ENCODE assay signal across 8 cellular contexts in genomic region chr20:31573555-31574295, GRCh38. TPM values are rescaled to one million over a fixed set of nuclear protein-coding genes. Genes with fewer than 3 reads are reported as not detected.
DNase-seq lines count a peak whose midpoint lies in the region; ATAC-seq and TF ChIP-seq lines count a peak whose summit lies in the region.

No MANE protein-coding gene starts in this region.

- H3K27ac ChIP-seq in H9 (ENCODE audit: insufficient read length, low read depth, low read length) = no peak overlapping the region
- peak overlapping the region; percentile 87 for H3K27ac ChIP-seq in naive thymus-derived CD4-positive, alpha-beta T cell (ENCODE audit: low read depth, low read length)

- no CpG with 5 or more reads among the region's 19 CpGs for WGBS in H9 (ENCODE audit: extremely low coverage, insufficient read length, low lambda C conversion rate)

- no peak overlapping the region for H2BK20ac ChIP-seq in H9 (ENCODE audit: low read depth, low read length, poor library complexity, severe bottlenecking)

- H3K36me3 Mint-ChIP-seq in H9 (ENCODE audit: insufficient read depth in 1 of 3, low read depth in 3 of 3) = peaks cover 5 to 23% (median 11%) of the 10 kb centered on the region in 3 experiments
- peaks cover 15% of the 10 kb centered on the region for H3K36me3 Mint-ChIP-seq in central memory CD8-positive, alpha-beta T cell (ENCODE audit: insufficient read depth)
- H3K36me3 Mint-ChIP-seq in naive thymus-derived CD4-positive, alpha-beta T cell = peaks cover 0 to 6% (median 0%) of the 10 kb centered on the region in 5 donors

- no peaks in the 10 kb centered on the region for H3K4me1 ChIP-seq in H9 (ENCODE audit: insufficient read depth, low read length)
- H3K4me1 ChIP-seq in naive thymus-derived CD4-positive, alpha-beta T cell (ENCODE audit: control insufficient read depth in 2 of 2, insufficient read depth in 2 of 2, low read length in 2 of 2) = peaks cover 5 to 9% of the 10 kb centered on the region in 2 donors

- no peaks in the 10 kb centered on the region for H3K79me1 ChIP-seq in H9 (ENCODE audit: insufficient read depth, low read depth, low read length, poor library complexity, severe bottlenecking)

- H3K9ac ChIP-seq in H9 (ENCODE audit: extremely low read depth, insufficient read length, low read length) = peak overlapping the region; percentile 7

- intact Hi-C loops in naive thymus-derived CD4-positive, alpha-beta T cell (cut with micrococcal nuclease) = loop anchor here (1.0 to 5.0 kb wide), 8 partner anchors 13 to 169 kb away; partner anchors contain the start of genes ID1 (in 2 of the 2) and BCL2L1 (in 1 of the 2)

- DNase-seq in DMS153 treated with DMSO at 0.1 percent for 48 hours (lab: John Stamatoyannopoulos, UW; ENCODE audit: unreplicated experiment) = peak; percentile 91
- DNase-seq in H9 = no peak
- DNase-seq in NCI-H2227 treated with DMSO at 0.1 percent for 48 hours (lab: John Stamatoyannopoulos, UW) = peak; percentile 54
- DNase-seq in central memory CD8-positive, alpha-beta T cell (ENCODE audit: low spot score in 2 of 2) = no peak
- DNase-seq in naive thymus-derived CD4-positive, alpha-beta T cell = no peak
- DNase-seq in 8988T = no peak
- DNase-seq in NCI-H82 treated with DMSO at 0.1 percent for 48 hours (lab: John Stamatoyannopoulos, UW; ENCODE audit: unreplicated experiment) = no peak
- no peak for DNase-seq in AG20443 (ENCODE audit: low spot score)

- peaks cover 2 to 3% of the 10 kb centered on the region in 2 experiments; a peak in 2 of 5 replicates for H3K9me3 Mint-ChIP-seq in H9
- H3K9me3 Mint-ChIP-seq in central memory CD8-positive, alpha-beta T cell = no peaks in the 10 kb centered on the region
- peaks cover 0 to 3% (median 0%) of the 10 kb centered on the region in 11 donors for H3K9me3 Mint-ChIP-seq in naive thymus-derived CD4-positive, alpha-beta T cell

- no peaks in the 10 kb centered on the region; the same call in 1 of the 2 replicates for H3K27me3 Mint-ChIP-seq in H9 (ENCODE audit: low read depth)
- H3K27me3 Mint-ChIP-seq in central memory CD8-positive, alpha-beta T cell = no peaks in the 10 kb centered on the region
- H3K27me3 Mint-ChIP-seq in naive thymus-derived CD4-positive, alpha-beta T cell = no peaks in the 10 kb centered on the region

- H3T11ph ChIP-seq in H9 (ENCODE audit: low read length) = no peak overlapping the region

- H3K79me2 ChIP-seq in H9 (ENCODE audit: insufficient read depth, low read length) = no peaks in the 10 kb centered on the region

- H3K36me3 ChIP-seq in naive thymus-derived CD4-positive, alpha-beta T cell (ENCODE audit: control insufficient read depth in 2 of 3, insufficient read depth in 3 of 3, low read length in 3 of 3) = peaks cover 0 to 7% (median 0%) of the 10 kb centered on the region in 3 experiments

- peaks cover 48 to 59% of the 10 kb centered on the region in 2 experiments for H3K4me1 Mint-ChIP-seq in H9
- H3K4me1 Mint-ChIP-seq in central memory CD8-positive, alpha-beta T cell = peaks cover 17% of the 10 kb centered on the region
- peaks cover 17 to 33% (median 25%) of the 10 kb centered on the region in 7 donors for H3K4me1 Mint-ChIP-seq in naive thymus-derived CD4-positive, alpha-beta T cell

- H3K4me2 ChIP-seq in H9 (ENCODE audit: insufficient read depth, insufficient read length, low read length) = peak overlapping the region; percentile 13

- no peak overlapping the region for H2AK5ac ChIP-seq in H9 (ENCODE audit: insufficient read length, low read length)

- H3K9me3 ChIP-seq in H9 (ENCODE audit: control insufficient read depth, low read depth, low read length) = no peaks in the 10 kb centered on the region
- no peaks in the 10 kb centered on the region for H3K9me3 ChIP-seq in naive thymus-derived CD4-positive, alpha-beta T cell (ENCODE audit: control insufficient read depth in 2 of 3, low read length in 3 of 3)

- H2BK15ac ChIP-seq in H9 (ENCODE audit: low read depth, low read length) = no peak overlapping the region

- peak; percentile 4 for ATAC-seq in central memory CD8-positive, alpha-beta T cell (replicated peaks; ENCODE audit: extremely low read depth, poor library complexity, severe bottlenecking)
- no peak for ATAC-seq in naive thymus-derived CD4-positive, alpha-beta T cell

- H3K18ac ChIP-seq in H9 (ENCODE audit: insufficient read length, low read depth, low read length) = peak overlapping the region; percentile 8

- H4K5ac ChIP-seq in H9 (ENCODE audit: insufficient read length, low read depth, low read length) = no peak overlapping the region

- H2BK12ac ChIP-seq in H9 (ENCODE audit: insufficient read length, low read depth, low read length) = no peak overlapping the region

- no peak overlapping the region for H2BK120ac ChIP-seq in H9 (ENCODE audit: low read depth, low read length, poor library complexity, severe bottlenecking)

- peak overlapping the region; percentile 68 to 97 (median 91); a peak in 5 of 7 replicates for H3K27ac Mint-ChIP-seq in H9
- peak overlapping the region; percentile 95 for H3K27ac Mint-ChIP-seq in central memory CD8-positive, alpha-beta T cell (ENCODE audit: low read depth)
- peak overlapping the region; percentile 83 to 96 (median 93) for H3K27ac Mint-ChIP-seq in naive thymus-derived CD4-positive, alpha-beta T cell

- H3K4ac ChIP-seq in H9 (ENCODE audit: low read depth, low read length) = no peak overlapping the region

- TF ChIP-seq CTCF in H9 (conservative IDR thresholded peaks at IDR 0.05) = no peak

- H3K56ac ChIP-seq in H9 (ENCODE audit: insufficient read length, low read depth, low read length) = no peak overlapping the region

- peak overlapping the region; percentile 20; the same call in 1 of the 2 replicates for H3K14ac ChIP-seq in H9 (ENCODE audit: insufficient read depth, low read length)

- POLR2A ChIA-PET in naive thymus-derived CD4-positive, alpha-beta T cell (lab: Charles Lee) = interaction anchor here (0.6 to 3.5 kb wide), 10 partner anchors 11 to 149 kb away, joined by 3 to 23 read pairs (median 6); partner anchors contain the start of genes BCL2L1 and ID1

- H3K23me2 ChIP-seq in H9 (ENCODE audit: insufficient read length, low read depth, low read length, poor library complexity, severe bottlenecking) = peaks cover 6% of the 10 kb centered on the region

- no peak overlapping the region for H3K23ac ChIP-seq in H9 (ENCODE audit: insufficient read length, low read depth, low read length)

- no peaks in the 10 kb centered on the region for H4K20me1 ChIP-seq in H9 (ENCODE audit: control insufficient read depth, insufficient read depth, insufficient read length)

- CTCF ChIA-PET in naive thymus-derived CD4-positive, alpha-beta T cell (lab: Charles Lee) = interaction anchor here (1.1 to 25.3 kb wide), 4 partner anchors 11 to 34 kb away, joined by 4 to 568 read pairs (median 8); partner anchors contain the start of gene ID1

- no peaks in the 10 kb centered on the region for H3K27me3 ChIP-seq in H9 (ENCODE audit: insufficient read depth, low read length)
- no peaks in the 10 kb centered on the region for H3K27me3 ChIP-seq in naive thymus-derived CD4-positive, alpha-beta T cell (ENCODE audit: control insufficient read depth in 2 of 2, insufficient read depth in 2 of 2, low read length in 2 of 2)

- no peak overlapping the region for H4K91ac ChIP-seq in H9 (ENCODE audit: insufficient read length, low read depth, low read length)

- peak overlapping the region; percentile 70 to 79 for H3K4me3 Mint-ChIP-seq in H9
- H3K4me3 Mint-ChIP-seq in central memory CD8-positive, alpha-beta T cell = peak overlapping the region; percentile 85
- H3K4me3 Mint-ChIP-seq in naive thymus-derived CD4-positive, alpha-beta T cell = peak overlapping the region; percentile 85 to 93 (median 90)

- no peak overlapping the region for H2BK5ac ChIP-seq in H9 (ENCODE audit: insufficient read length, low read length)

- peak overlapping the region; percentile 74 for H3K4me3 ChIP-seq in naive thymus-derived CD4-positive, alpha-beta T cell (ENCODE audit: low read length)

- H4K8ac ChIP-seq in H9 (replicated peaks; ENCODE audit: insufficient read length, low read depth, low read length) = no peak overlapping the region

- H2AFZ ChIP-seq in H9 (ENCODE audit: low read length) = no peak overlapping the region

RNA-seq across cellular contexts. Expression of gene ID1, which starts 31.4 kb away (rescaled TPM):
- total RNA-seq in H9 (2021) = 355 and 360 TPM in 2 replicates
- total RNA-seq in naive thymus-derived CD4-positive, alpha-beta T cell = 10 to 100 TPM in 1 of 5 experiments, 1 to 10 TPM in 1, under 1 TPM in 3; 0.41 to 16.9 (median 0.62) TPM
- polyA plus RNA-seq in naive thymus-derived CD4-positive, alpha-beta T cell = not detected

RNA-seq across cellular contexts. Expression of gene HM13, which starts 59.5 kb away (rescaled TPM):
- 162 and 169 TPM in 2 replicates for total RNA-seq in H9 (2021)
- 100 to 1,000 TPM; 102 to 197 (median 133) TPM for total RNA-seq in naive thymus-derived CD4-positive, alpha-beta T cell
- polyA plus RNA-seq in naive thymus-derived CD4-positive, alpha-beta T cell = 100 to 1,000 TPM; 109 to 140 TPM

Comparison
In these comparisons a context has a peak if more than half of its experiments do, and no peak if none do; other contexts are left out.
1. DNase-seq: peak in DMS153 treated with DMSO at 0.1 percent for 48 hours (single experiment) and NCI-H2227 treated with DMSO at 0.1 percent for 48 hours (single experiment); none in H9 (single experiment), central memory CD8-positive, alpha-beta T cell (0 of 2), naive thymus-derived CD4-positive, alpha-beta T cell (0 of 9), 8988T (single experiment), NCI-H82 treated with DMSO at 0.1 percent for 48 hours (single experiment) and AG20443 (single experiment).
2. RNA of gene ID1, which starts 31.4 kb away (total RNA-seq): 355 to 360 TPM in H9; 0.41 to 16.9 TPM in naive thymus-derived CD4-positive, alpha-beta T cell; every median in the first group is over 10 times any median in the second.
3. Peak in every context shown above with its lines, with median percentiles within 50 percentile points of each other: H3K27ac Mint-ChIP-seq and H3K4me3 Mint-ChIP-seq.